2 cellular contexts compared by ENCODE assay signal in the genomic region with DNA sequence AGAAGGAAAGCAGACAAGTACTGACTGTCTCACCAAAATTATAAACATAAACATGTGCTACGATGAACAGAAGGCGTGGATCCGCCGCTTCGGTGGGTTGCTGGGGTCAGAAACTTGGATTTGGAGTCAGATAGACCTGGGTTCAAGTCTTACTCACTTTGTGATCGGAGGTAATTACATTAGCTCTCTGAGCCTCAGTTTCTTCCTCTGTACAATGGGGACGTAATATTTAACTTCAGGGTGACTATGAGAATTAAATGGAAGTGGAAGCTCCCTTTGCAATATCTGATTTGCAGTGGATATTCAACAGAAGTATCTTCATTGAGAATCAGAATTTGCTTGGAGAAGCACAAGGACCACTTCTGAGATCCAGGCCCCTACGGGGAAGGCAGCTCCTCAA.
TF ChIP-seq lines count a peak whose summit lies in the region.

No MANE protein-coding gene starts in this region.

TF ChIP-seq in HepG2, 621 proteins besides CTCF, POLR2A, EP300 and RAD21:
- TF ChIP-seq ZNF629 (CRISPR knock-in tag; conservative IDR thresholded peaks at IDR 0.05): peak; percentile 73
- no peak for TF ChIP-seq PAX8 (CRISPR knock-in tag; IDR thresholded peaks at IDR 0.05; ENCODE audit: borderline replicate concordance)

TF ChIP-seq in H1, 55 proteins besides CTCF, POLR2A, EP300 and RAD21:
- TF ChIP-seq HDAC2 (IDR thresholded peaks at IDR 0.05; ENCODE audit: borderline replicate concordance in 1 of 2, low read depth in 2 of 2, low read length in 2 of 2) (peak in 1 of 2 experiments; percentile 87; a peak in 1 of 4 replicates), KDM1A (IDR thresholded peaks at IDR 0.05; ENCODE audit: borderline replicate concordance, low read length) (peak; percentile 93), EZH2 (IDR thresholded peaks at IDR 0.05; ENCODE audit: low read depth, low read length, severe bottlenecking) (no peak), ASH2L (IDR thresholded peaks at IDR 0.05; ENCODE audit: low read length) (no peak)
